ENCODE assay signal across 8 cellular contexts in the genomic region with DNA sequence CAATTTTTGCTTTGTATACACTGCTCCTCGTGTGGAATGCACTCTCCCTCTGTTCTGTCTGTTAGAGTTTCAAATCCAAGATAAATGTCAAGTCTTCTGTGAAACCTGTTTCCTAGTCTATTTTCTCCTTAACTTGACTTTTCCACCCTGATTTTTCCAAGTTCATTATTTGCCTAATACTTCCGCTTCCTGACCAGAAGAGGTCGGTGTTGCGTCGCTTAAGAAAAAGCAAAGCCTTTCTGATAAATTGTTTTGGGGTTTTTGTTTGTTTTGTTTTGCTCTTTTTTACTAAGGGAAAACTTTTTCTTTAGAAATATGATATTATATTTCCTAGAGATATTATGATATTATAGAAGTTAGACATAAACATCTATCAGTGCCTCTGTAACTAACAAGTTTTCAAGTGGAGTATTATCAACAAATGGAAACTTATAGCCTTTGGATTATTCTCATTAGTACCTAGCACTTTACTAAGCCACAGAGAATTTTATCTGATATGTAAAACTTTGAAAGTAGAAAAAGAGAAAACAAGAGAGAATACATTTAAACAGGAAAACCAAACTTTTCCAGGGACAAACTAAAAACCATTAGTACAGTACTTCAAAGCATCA. TPM values are rescaled to one million over a fixed set of nuclear protein-coding genes. Genes with fewer than 3 reads are reported as not detected.
A peak's percentile ranks its signal among the peaks of the same experiment; 100 is the strongest.
DNase-seq lines count a peak whose midpoint lies in the region; ATAC-seq and TF ChIP-seq lines count a peak whose summit lies in the region.

No MANE protein-coding gene starts in this region.

- H3K9me3 ChIP-seq in HEK293 (ENCODE audit: control insufficient read depth, insufficient read depth, low read depth, low read length): no peaks in the 10 kb centered on the region

- H3K4me3 ChIP-seq in HEK293 (ENCODE audit: low read depth, low read length) (no peak overlapping the region), epithelial cell of proximal tubule (ENCODE audit: low read depth, low read length) (no peak overlapping the region)

- H3K27ac ChIP-seq in HEK293 (ENCODE audit: extremely low read depth, low read depth, low read length) (no peak overlapping the region), RWPE1 (no peak overlapping the region)

- TF ChIP-seq CTCF in HEK293 (tag by site-specific recombination; IDR thresholded peaks at IDR 0.05) (peak; percentile 60), RWPE1 (conservative IDR thresholded peaks at IDR 0.05; ENCODE audit: low read depth) (peak; percentile 95), epithelial cell of proximal tubule (conservative IDR thresholded peaks at IDR 0.05; ENCODE audit: low read depth, low read length) (peak; percentile 92)

- DNase-seq in NCI-H1694 treated with DMSO at 0.1 percent for 48 hours (lab: John Stamatoyannopoulos, UW) (peak; percentile 25), NCI-H1694 (lab: John Stamatoyannopoulos, UW) (no peak), RWPE1 (ENCODE audit: low spot score) (peak; percentile 73), epithelial cell of proximal tubule (ENCODE audit: low read depth) (peak; percentile 7), non-pigmented ciliary epithelial cell (ENCODE audit: low read depth) (peak; percentile 15), DMS79 (lab: John Stamatoyannopoulos, UW) (no peak)

- CTCF ChIA-PET in HEK293 (lab: Yijun Ruan, JAX) (interaction anchor here (0.6 to 3.6 kb wide), 4 partner anchors 123 to 165 kb away, joined by 3 to 29 read pairs (median 4); no protein-coding TSS in a partner anchor), RWPE1 (lab: Yijun Ruan, JAX) (interaction anchor here (0.6 to 0.9 kb wide), 4 partner anchors 19 to 1355 kb away, joined by 3 to 5 read pairs (median 4); no protein-coding TSS in a partner anchor)

- POLR2A ChIA-PET in HEK293 (lab: Yijun Ruan, JAX) (interaction anchor here (0.7 kb wide), 1 partner anchor 120 kb away, joined by 3 read pairs; the partner anchor contains the start of gene LMNB1), RWPE1 (lab: Yijun Ruan, JAX; ENCODE audit: low non-redundant PET) (no interaction called here)

- H3K4me1 ChIP-seq in HEK293 (ENCODE audit: control insufficient read depth, insufficient read depth, low read length): no peaks in the 10 kb centered on the region

- H3K36me3 ChIP-seq in HEK293 (ENCODE audit: control insufficient read depth in 2 of 2, insufficient read depth in 1 of 2, low read length in 2 of 2): no peaks in the 10 kb centered on the region

- no peak for ATAC-seq in GM21528 (IDR thresholded peaks at IDR 0.05; ENCODE audit: low FRiP score, unreplicated experiment)

TF ChIP-seq in HEK293, 187 proteins besides CTCF, POLR2A, EP300 and RAD21:
- TF ChIP-seq SP7 (tag by site-specific recombination; IDR thresholded peaks at IDR 0.05): 0 out of 2 replicates have a peak, but pooled peaks have one; percentile 11
- TF ChIP-seq ZNF768 (tag by site-specific recombination; IDR thresholded peaks at IDR 0.05): no peak
- TF ChIP-seq FEZF1 (tag by site-specific recombination; IDR thresholded peaks at IDR 0.05): peak; percentile 29; the same call in 1 of the 2 replicates
- no peak for TF ChIP-seq ZNF544 (tag by site-specific recombination; IDR thresholded peaks at IDR 0.05)
- TF ChIP-seq PRDM1 (tag by site-specific recombination; IDR thresholded peaks at IDR 0.05): 0 out of 2 replicates have a peak, but pooled peaks have one; percentile 10
- TF ChIP-seq IKZF3 (tag by site-specific recombination; IDR thresholded peaks at IDR 0.05): peak; percentile 52; the same call in 1 of the 2 replicates
- TF ChIP-seq ZNF654 (tag by site-specific recombination; IDR thresholded peaks at IDR 0.05; ENCODE audit: low read depth): peak; percentile 93

RNA-seq across cellular contexts. Expression of gene PHAX, which starts 55.8 kb away (rescaled TPM):
- total RNA-seq in epithelial cell of proximal tubule: 54.7 and 54.8 TPM in 2 replicates

Comparison
In these comparisons a context has a peak if more than half of its experiments do, and no peak if none do; other contexts are left out.
1. DNase-seq: peak in NCI-H1694 treated with DMSO at 0.1 percent for 48 hours (single experiment), RWPE1 (single experiment), epithelial cell of proximal tubule (single experiment) and non-pigmented ciliary epithelial cell (single experiment); none in NCI-H1694 (single experiment) and DMS79 (single experiment).
2. Peak in every context shown above with its lines, with median percentiles within 50 percentile points of each other: CTCF ChIP-seq.